11 cellular contexts compared by ENCODE assay signal in genomic region chr19:47445527-47445926, GRCh38. TPM values are rescaled to one million over a fixed set of nuclear protein-coding genes. Genes with fewer than 3 reads are reported as not detected.
DNase-seq lines count a peak whose midpoint lies in the region; FAIRE-seq and TF ChIP-seq lines count a peak whose summit lies in the region.
"Had no signal": no experiment of that assay in that cellular context is flagged by ENCODE, and none has a peak within 500 bp of the region (broad histone marks: within the 10 kb centered on the region; RNA-seq: fewer than 3 reads in every experiment).

No MANE protein-coding gene starts in this region.

- no peaks in the 10 kb centered on the region for H3K36me3 Mint-ChIP-seq in activated naive CD4-positive, alpha-beta T cell treated with anti-CD3 and anti-CD28 coated beads, Interleukin-2, amount 50 U/mL, for 24 hours
- no peaks in the 10 kb centered on the region for H3K36me3 Mint-ChIP-seq in activated naive CD4-positive, alpha-beta T cell treated with anti-CD3 and anti-CD28 coated beads for 36 hours (ENCODE audit: low read depth)
- H3K36me3 Mint-ChIP-seq in endothelial cell (ENCODE audit: low read depth, unreplicated experiment) (peaks cover 8% of the 10 kb centered on the region), type B pancreatic cell (no peaks in the 10 kb centered on the region)

- FAIRE-seq in kidney (lab: Jason Lieb, UNC) = no peak
- FAIRE-seq: colon had no signal

- intact Hi-C loops in activated naive CD4-positive, alpha-beta T cell treated with anti-CD3 and anti-CD28 coated beads for 36 hours (cut with micrococcal nuclease) = no loop called here
- intact Hi-C loops in kidney (cut with DNase I) = no loop called here

- peaks cover 21% of the 10 kb centered on the region for H3K27me3 Mint-ChIP-seq in activated naive CD4-positive, alpha-beta T cell treated with anti-CD3 and anti-CD28 coated beads, Interleukin-2, amount 50 U/mL, for 24 hours
- H3K27me3 Mint-ChIP-seq in activated naive CD4-positive, alpha-beta T cell treated with anti-CD3 and anti-CD28 coated beads for 36 hours (ENCODE audit: low read depth) = peaks cover 57% of the 10 kb centered on the region
- H3K27me3 Mint-ChIP-seq in endothelial cell (ENCODE audit: unreplicated experiment) (peaks cover 17% of the 10 kb centered on the region), type B pancreatic cell (peaks cover 92% of the 10 kb centered on the region)

- no peak overlapping the region for H3K27ac ChIP-seq in kidney (ENCODE audit: low read depth in 2 of 2, low read length in 2 of 2)

- peaks cover 0 to 11% of the 10 kb centered on the region in 2 donors for H3K4me1 ChIP-seq in kidney (ENCODE audit: control insufficient read depth in 1 of 2, insufficient read depth in 1 of 2, low read depth in 1 of 2, low read length in 2 of 2)

- H3K4me1 Mint-ChIP-seq in activated naive CD4-positive, alpha-beta T cell treated with anti-CD3 and anti-CD28 coated beads, Interleukin-2, amount 50 U/mL, for 24 hours = peaks cover 51% of the 10 kb centered on the region
- peaks cover 38% of the 10 kb centered on the region for H3K4me1 Mint-ChIP-seq in activated naive CD4-positive, alpha-beta T cell treated with anti-CD3 and anti-CD28 coated beads for 36 hours (ENCODE audit: low read depth)
- H3K4me1 Mint-ChIP-seq in endothelial cell (ENCODE audit: unreplicated experiment) = peaks cover 44% of the 10 kb centered on the region
- peaks cover 9% of the 10 kb centered on the region for H3K4me1 Mint-ChIP-seq in type B pancreatic cell (ENCODE audit: unreplicated experiment)

- no peak for TF ChIP-seq CTCF in endothelial cell (IDR thresholded peaks at IDR 0.05; ENCODE audit: unreplicated experiment)
- no peak for TF ChIP-seq CTCF in type B pancreatic cell (conservative IDR thresholded peaks at IDR 0.05)
- TF ChIP-seq CTCF in kidney (IDR thresholded peaks at IDR 0.05; ENCODE audit: borderline replicate concordance, extremely low read depth, insufficient read depth) = no peak

- DNase-seq in activated naive CD4-positive, alpha-beta T cell treated with anti-CD3 and anti-CD28 coated beads for 36 hours = no peak
- DNase-seq in NCI-H524 (lab: John Stamatoyannopoulos, UW) = peak; percentile 65 to 67
- DNase-seq in endothelial cell (ENCODE audit: low spot score) = no peak
- DNase-seq in type B pancreatic cell (ENCODE audit: extremely low spot score, unreplicated experiment) = no peak
- DNase-seq in kidney = no peak
- DNase-seq in 8988T = no peak
- DNase-seq in NOMO-1 treated with dmso at 0.1 percent for 144 hours (lab: John Stamatoyannopoulos, UW; ENCODE audit: unreplicated experiment) = no peak
- DNase-seq: NCI-H1436 treated with DMSO at 0.1 percent for 48 hours had no signal

- no peak overlapping the region for H3K4me3 ChIP-seq in kidney (ENCODE audit: low read length in 2 of 2)

- H3K9ac ChIP-seq in kidney (ENCODE audit: low read length in 2 of 2) = no peak overlapping the region

- no peak overlapping the region for H3K27ac Mint-ChIP-seq in activated naive CD4-positive, alpha-beta T cell treated with anti-CD3 and anti-CD28 coated beads, Interleukin-2, amount 50 U/mL, for 24 hours
- H3K27ac Mint-ChIP-seq in activated naive CD4-positive, alpha-beta T cell treated with anti-CD3 and anti-CD28 coated beads for 36 hours = no peak overlapping the region
- H3K27ac Mint-ChIP-seq in endothelial cell (ENCODE audit: unreplicated experiment) = peak overlapping the region; percentile 58
- no peak overlapping the region for H3K27ac Mint-ChIP-seq in type B pancreatic cell

- CTCF ChIA-PET in activated naive CD4-positive, alpha-beta T cell treated with anti-CD3 and anti-CD28 coated beads for 36 hours (lab: Charles Lee) = interaction anchor here (0.9 to 1.2 kb wide), 4 partner anchors 9 to 94 kb away, joined by 3 read pairs; no protein-coding TSS in a partner anchor

- no peaks in the 10 kb centered on the region for H3K9me3 Mint-ChIP-seq in activated naive CD4-positive, alpha-beta T cell treated with anti-CD3 and anti-CD28 coated beads, Interleukin-2, amount 50 U/mL, for 24 hours
- H3K9me3 Mint-ChIP-seq in activated naive CD4-positive, alpha-beta T cell treated with anti-CD3 and anti-CD28 coated beads for 36 hours = no peaks in the 10 kb centered on the region
- no peaks in the 10 kb centered on the region for H3K9me3 Mint-ChIP-seq in endothelial cell (ENCODE audit: unreplicated experiment)
- no peaks in the 10 kb centered on the region for H3K9me3 Mint-ChIP-seq in type B pancreatic cell

- H3K9me3 ChIP-seq in kidney (ENCODE audit: control insufficient read depth in 1 of 2, low read length in 2 of 2) = no peaks in the 10 kb centered on the region

- peak overlapping the region; percentile 64 for H3K4me3 Mint-ChIP-seq in activated naive CD4-positive, alpha-beta T cell treated with anti-CD3 and anti-CD28 coated beads, Interleukin-2, amount 50 U/mL, for 24 hours
- H3K4me3 Mint-ChIP-seq in activated naive CD4-positive, alpha-beta T cell treated with anti-CD3 and anti-CD28 coated beads for 36 hours = no peak overlapping the region
- peak overlapping the region; percentile 67 for H3K4me3 Mint-ChIP-seq in endothelial cell (ENCODE audit: unreplicated experiment)
- peak overlapping the region; percentile 71 for H3K4me3 Mint-ChIP-seq in type B pancreatic cell

- H3K36me3 ChIP-seq in kidney (ENCODE audit: control insufficient read depth in 1 of 2, insufficient read depth in 2 of 2, low read length in 2 of 2) = no peaks in the 10 kb centered on the region

RNA-seq across cellular contexts. Expression of gene SLC8A2, which starts 26.2 kb away (rescaled TPM):
- not detected for total RNA-seq in activated naive CD4-positive, alpha-beta T cell treated with anti-CD3 and anti-CD28 coated beads for 36 hours
- total RNA-seq in endothelial cell (ENCODE audit: unreplicated experiment) (0.80 TPM), type B pancreatic cell (ENCODE audit: low replicate concordance) (1.2 and 1.3 TPM in 2 replicates), kidney (0.94 TPM)
- not detected for polyA plus RNA-seq in kidney (ENCODE audit: insufficient read depth, low read depth, low replicate concordance)
- total RNA-seq: left ventricle myocardium superior had no signal

RNA-seq across cellular contexts. Expression of gene MEIS3, which starts 26.2 kb away (rescaled TPM):
- total RNA-seq in activated naive CD4-positive, alpha-beta T cell treated with anti-CD3 and anti-CD28 coated beads for 36 hours = not detected
- total RNA-seq in endothelial cell (ENCODE audit: unreplicated experiment) = 2.7 TPM
- 29.2 and 43.2 TPM in 2 replicates for total RNA-seq in type B pancreatic cell (ENCODE audit: low replicate concordance)
- total RNA-seq in kidney = 7.6 TPM
- polyA plus RNA-seq in kidney (ENCODE audit: insufficient read depth, low read depth, low replicate concordance) = 3.8 TPM

RNA-seq across cellular contexts. Expression of gene KPTN, which starts 38.5 kb away (rescaled TPM):
- 10 to 100 TPM; 14.2 to 15.5 TPM for total RNA-seq in activated naive CD4-positive, alpha-beta T cell treated with anti-CD3 and anti-CD28 coated beads for 36 hours
- total RNA-seq in endothelial cell (ENCODE audit: unreplicated experiment) (12.0 TPM), type B pancreatic cell (ENCODE audit: low replicate concordance) (9.6 and 21.2 TPM in 2 replicates), kidney (7.4 TPM)
- polyA plus RNA-seq in kidney (ENCODE audit: insufficient read depth, low read depth, low replicate concordance) = 25.5 TPM

Comparison
In these comparisons a context has a peak if more than half of its experiments do, and no peak if none do; other contexts are left out.
1. DNase-seq: peak in NCI-H524 (2 of 2); none in activated naive CD4-positive, alpha-beta T cell treated with anti-CD3 and anti-CD28 coated beads for 36 hours (single experiment), endothelial cell (single experiment), type B pancreatic cell (single experiment), kidney (single experiment), 8988T (single experiment) and NOMO-1 treated with dmso at 0.1 percent for 144 hours (single experiment).